1 cellular context compared by ENCODE assay signal in the genomic region with DNA sequence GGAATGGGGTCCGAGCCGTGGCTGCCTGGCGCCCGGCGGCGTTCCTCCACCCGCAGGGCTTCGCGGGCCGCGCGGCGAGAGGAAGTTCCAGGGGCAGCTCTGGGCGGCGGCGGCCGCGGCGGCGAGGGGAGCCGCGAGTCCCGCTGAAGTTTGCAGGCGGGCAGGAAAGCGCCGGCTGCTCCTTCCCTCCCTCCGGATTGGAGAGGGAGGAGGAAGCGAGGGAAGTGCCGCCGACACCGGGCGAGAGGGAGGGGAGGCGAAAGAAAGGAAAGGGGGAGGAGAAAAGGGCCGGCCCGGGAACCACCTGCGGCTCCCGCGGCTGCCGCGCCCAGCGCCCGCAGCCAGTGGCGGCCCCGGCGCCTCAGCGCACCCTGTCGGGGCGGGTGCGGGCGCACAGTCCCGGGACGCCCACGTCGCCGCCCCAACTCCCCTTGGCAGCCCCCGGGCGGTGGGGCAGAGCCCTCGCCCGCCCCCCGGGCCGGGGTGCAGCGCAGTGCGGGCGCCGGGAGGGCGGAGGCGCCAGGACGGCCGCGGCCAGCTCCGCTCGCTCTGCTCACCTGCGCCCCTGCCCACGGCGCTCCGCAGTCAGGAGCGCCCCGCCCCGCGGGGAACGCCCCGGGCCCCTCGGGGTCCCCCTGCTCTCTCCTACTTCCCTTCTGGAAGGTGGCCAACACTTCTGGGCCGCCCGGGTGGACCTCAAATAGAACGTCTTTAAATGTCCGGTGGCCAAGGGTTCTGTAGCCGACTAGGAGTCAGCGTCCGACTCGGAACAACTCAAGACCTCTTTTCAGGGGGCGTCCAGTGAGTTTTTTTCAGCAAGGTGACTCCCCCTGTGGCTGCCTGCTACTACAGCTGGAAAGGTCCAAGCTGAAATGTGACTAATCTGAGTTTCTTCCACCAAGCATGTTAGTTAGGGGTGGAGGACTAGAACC.
A peak's percentile ranks its signal among the peaks of the same experiment; 100 is the strongest.
TF ChIP-seq lines count a peak whose summit lies in the region.

No MANE protein-coding gene starts in this region.

TF ChIP-seq in H1, 55 proteins besides CTCF, POLR2A, EP300 and RAD21 (continued from another document):
- TF ChIP-seq, protein P1, sequence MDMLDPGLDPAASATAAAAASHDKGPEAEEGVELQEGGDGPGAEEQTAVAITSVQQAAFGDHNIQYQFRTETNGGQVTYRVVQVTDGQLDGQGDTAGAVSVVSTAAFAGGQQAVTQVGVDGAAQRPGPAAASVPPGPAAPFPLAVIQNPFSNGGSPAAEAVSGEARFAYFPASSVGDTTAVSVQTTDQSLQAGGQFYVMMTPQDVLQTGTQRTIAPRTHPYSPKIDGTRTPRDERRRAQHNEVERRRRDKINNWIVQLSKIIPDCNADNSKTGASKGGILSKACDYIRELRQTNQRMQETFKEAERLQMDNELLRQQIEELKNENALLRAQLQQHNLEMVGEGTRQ (IDR thresholded peaks at IDR 0.05; ENCODE audit: low read length): no peak
- TF ChIP-seq HDAC2 (IDR thresholded peaks at IDR 0.05; ENCODE audit: borderline replicate concordance in 1 of 2, low read depth in 2 of 2, low read length in 2 of 2) (no peak), PHF8 (conservative IDR thresholded peaks at IDR 0.05; ENCODE audit: low read depth, low read length) (peak; percentile 73), SUZ12 (IDR thresholded peaks at IDR 0.05; ENCODE audit: low read length) (peak; percentile 42; the same call in 1 of the 2 replicates), EGR1 (IDR thresholded peaks at IDR 0.05; ENCODE audit: borderline replicate concordance, low read depth, low read length) (peak; percentile 77), TAF1 (IDR thresholded peaks at IDR 0.05; ENCODE audit: low read depth, low read length) (0 out of 2 replicates have a peak, but pooled peaks have one; percentile 23), CREB1 (IDR thresholded peaks at IDR 0.05) (no peak), TBP (IDR thresholded peaks at IDR 0.05; ENCODE audit: low read depth, low read length) (peak; percentile 52; the same call in 1 of the 2 replicates)
TF ChIP-seq in H1: peak in this region for 7.
